1 cellular context compared by ENCODE assay signal in genomic region chr2:99085400-99085799, GRCh38.
TF ChIP-seq lines count a peak whose summit lies in the region.

No MANE protein-coding gene starts in this region.

TF ChIP-seq in WTC11, 78 proteins besides CTCF, POLR2A, EP300 and RAD21 (continued from another document):
- TF ChIP-seq ZNF281 (CRISPR knock-in tag; IDR thresholded peaks at IDR 0.05): no peak
- TF ChIP-seq ZNF423 (CRISPR knock-in tag; IDR thresholded peaks at IDR 0.05): no peak
- TF ChIP-seq USF2 (CRISPR knock-in tag; IDR thresholded peaks at IDR 0.05): no peak
- TF ChIP-seq ATF6 (CRISPR knock-in tag; IDR thresholded peaks at IDR 0.05): no peak
- TF ChIP-seq NR2C2 (CRISPR knock-in tag; IDR thresholded peaks at IDR 0.05): no peak
TF ChIP-seq in WTC11: peak in this region for 0.
